Comparison of ENCODE assay signal across 8 cellular contexts in genomic region chr16:11742041-11742535, GRCh38. TPM values are rescaled to one million over a fixed set of nuclear protein-coding genes. Genes with fewer than 3 reads are reported as not detected.
DNase-seq lines count a peak whose midpoint lies in the region; ATAC-seq, FAIRE-seq and TF ChIP-seq lines count a peak whose summit lies in the region.

No MANE protein-coding gene starts in this region.

- 0 to 2% methylated on average over 31 to 36 of the region's 40 CpGs for WGBS in GM23248 (ENCODE audit: low coverage in 1 of 2, low lambda C conversion rate in 2 of 2, missing lambda C conversion rate in 2 of 2), 2 experiments
- WGBS in pancreas, 2 donors, result 0% methylated on average over 32 to 40 of the region's 40 CpGs

- FAIRE-seq in pancreas (lab: Jason Lieb, UNC), result no peak

- peaks cover 30% of the 10 kb centered on the region for H3F3A ChIP-seq in GM23248 (ENCODE audit: insufficient read depth)

- peak overlapping the region; percentile 94 for H3K4me3 ChIP-seq in GM23248
- H3K4me3 ChIP-seq in LNCaP clone FGC (ENCODE audit: low read depth, low read length), result peak overlapping the region; percentile 93
- H3K4me3 ChIP-seq in pancreas, result peak overlapping the region; percentile 88 to 99 (median 92)

- DNase-seq in GM10266 (ENCODE audit: extremely low spot score) (peak; percentile 49), GM23248 (no peak), LNCaP clone FGC (ENCODE audit: low read depth) (no peak), activated T-cell treated with anti-CD3 and anti-CD28 coated beads for 4 hours (peak; percentile 9), foreskin keratinocyte (peak in 1 of 2 donors; percentile 24), pancreas (peak; percentile 62 to 91 (median 72)), NCI-H2171 (lab: John Stamatoyannopoulos, UW) (no peak), NCI-H187 treated with DMSO at 0.1 percent for 48 hours (lab: John Stamatoyannopoulos, UW) (no peak)

- H3K79me2 ChIP-seq in GM23248 (ENCODE audit: insufficient read depth), result peaks cover 52% of the 10 kb centered on the region

- no peaks in the 10 kb centered on the region; the same call in 1 of the 2 replicates for H3K36me3 ChIP-seq in GM23248 (ENCODE audit: low read depth)
- no peaks in the 10 kb centered on the region for H3K36me3 ChIP-seq in pancreas

- intact Hi-C loops in pancreas (cut with DNase I), result no loop called here

- TF ChIP-seq CTCF in GM10266 (IDR thresholded peaks at IDR 0.05; ENCODE audit: control insufficient read depth, insufficient read depth, low read depth, missing control alignments) (no peak), LNCaP clone FGC (IDR thresholded peaks at IDR 0.05; ENCODE audit: control insufficient read depth, extremely low read depth, insufficient read depth) (no peak), foreskin keratinocyte (conservative IDR thresholded peaks at IDR 0.05) (no peak), pancreas (IDR thresholded peaks at IDR 0.05) (no peak)

- peaks cover 8% of the 10 kb centered on the region; the same call in 1 of the 2 replicates for H4K20me1 ChIP-seq in GM23248 (ENCODE audit: insufficient read depth)

- peaks cover 19% of the 10 kb centered on the region for H3K4me1 ChIP-seq in GM23248 (ENCODE audit: insufficient read depth)
- peaks cover 9% of the 10 kb centered on the region for H3K4me1 ChIP-seq in foreskin keratinocyte
- peaks cover 17 to 47% (median 29%) of the 10 kb centered on the region in 3 donors for H3K4me1 ChIP-seq in pancreas

- H3K27me3 ChIP-seq in GM23248 (replicated peaks; ENCODE audit: insufficient read depth), result no peaks in the 10 kb centered on the region
- no peaks in the 10 kb centered on the region for H3K27me3 ChIP-seq in foreskin keratinocyte
- no peaks in the 10 kb centered on the region for H3K27me3 ChIP-seq in pancreas

- H3K9ac ChIP-seq in GM23248, result peak overlapping the region; percentile 95

- in situ Hi-C loops in GM23248 (cut with MboI), result no loop called here

- ATAC-seq in foreskin keratinocyte (peak; percentile 46), pancreas (peak; percentile 22 to 49 (median 29))

- H3K9me3 ChIP-seq in GM23248 (ENCODE audit: low read depth) (no peaks in the 10 kb centered on the region), pancreas (no peaks in the 10 kb centered on the region)

- peak overlapping the region; percentile 80 for H3K4me2 ChIP-seq in GM23248 (ENCODE audit: unreplicated experiment)

- H3K9me2 ChIP-seq in GM23248 (ENCODE audit: insufficient read depth), result no peaks in the 10 kb centered on the region

- H3K27ac ChIP-seq in GM23248, result peak overlapping the region; percentile 95
- peak overlapping the region; percentile 85 for H3K27ac ChIP-seq in foreskin keratinocyte
- peak overlapping the region; percentile 93 to 99 (median 98) for H3K27ac ChIP-seq in pancreas

- peak overlapping the region; percentile 45 for H2AFZ ChIP-seq in GM23248

RNA-seq across cellular contexts. Expression of gene TXNDC11, which starts 0.6 kb away (rescaled TPM):
- total RNA-seq in GM23248 (2014; rRNA removed; shearing (Covaris generic)), result 24.5 and 28.6 TPM in 2 replicates
- polyA plus RNA-seq in GM23248 (2016; fragmentation: Nextera tagmentation; extraction: Ambion mirVana) (24.4 and 25.9 TPM in 2 replicates), foreskin keratinocyte (34.4 and 39.5 TPM in 2 replicates), pancreas (10 to 100 TPM; 54.7 to 80.8 TPM)
- total RNA-seq in foreskin keratinocyte (38.9 and 41.5 TPM in 2 replicates), pancreas (10 to 100 TPM; 28.1 to 38.9 (median 35.9) TPM)

RNA-seq across cellular contexts. Expression of gene ZC3H7A, which starts 55.0 kb away (rescaled TPM):
- total RNA-seq in GM23248 (2014; rRNA removed; shearing (Covaris generic)), result 30.7 and 33.6 TPM in 2 replicates
- polyA plus RNA-seq in GM23248 (2016; fragmentation: Nextera tagmentation; extraction: Ambion mirVana) (48.0 and 49.7 TPM in 2 replicates), foreskin keratinocyte (26.4 and 27.3 TPM in 2 replicates), pancreas (10 to 100 TPM; 20.0 to 39.6 TPM)
- total RNA-seq in foreskin keratinocyte (49.6 and 50.8 TPM in 2 replicates), pancreas (10 to 100 TPM; 23.8 to 34.5 (median 30.2) TPM)

Comparison
In these comparisons a context has a peak if more than half of its experiments do, and no peak if none do; other contexts are left out.
1. DNase-seq: peak in GM10266 (single experiment), activated T-cell treated with anti-CD3 and anti-CD28 coated beads for 4 hours (single experiment) and pancreas (6 of 6); none in GM23248 (single experiment), LNCaP clone FGC (single experiment), NCI-H2171 (single experiment) and NCI-H187 treated with DMSO at 0.1 percent for 48 hours (single experiment).
2. Peak in every context shown above with its lines, with median percentiles within 50 percentile points of each other: H3K27ac ChIP-seq and H3K4me3 ChIP-seq.